ENCODE assay signal across 12 cellular contexts in genomic region chr3:128317698-128318231, GRCh38.
DNase-seq lines count a peak whose midpoint lies in the region; ATAC-seq and TF ChIP-seq lines count a peak whose summit lies in the region.
"Had no signal": no experiment of that assay in that cellular context is flagged by ENCODE, and none has a peak within 500 bp of the region (broad histone marks: within the 10 kb centered on the region; RNA-seq: fewer than 3 reads in every experiment).

No MANE protein-coding gene starts in this region.

- H4K20me1 ChIP-seq in GM23248 (ENCODE audit: insufficient read depth) = no peaks in the 10 kb centered on the region

- peaks cover 0 to 73% (median 30%) of the 10 kb centered on the region in 4 donors for H3K4me1 Mint-ChIP-seq in CD4-positive, CD25-positive, alpha-beta regulatory T cell
- peaks cover 16 to 95% (median 90%) of the 10 kb centered on the region in 7 donors for H3K4me1 Mint-ChIP-seq in naive thymus-derived CD4-positive, alpha-beta T cell

- intact Hi-C loops in colonic mucosa (cut with DNase I) = no loop called here
- intact Hi-C loops in naive thymus-derived CD4-positive, alpha-beta T cell (cut with micrococcal nuclease) = no loop called here

- H3K36me3 Mint-ChIP-seq in CD4-positive, CD25-positive, alpha-beta regulatory T cell = peaks cover 11% of the 10 kb centered on the region
- H3K36me3 Mint-ChIP-seq in naive thymus-derived CD4-positive, alpha-beta T cell = peaks cover 0 to 15% (median 0%) of the 10 kb centered on the region in 5 donors

- H3K27me3 Mint-ChIP-seq in CD4-positive, CD25-positive, alpha-beta regulatory T cell = no peaks in the 10 kb centered on the region
- no peaks in the 10 kb centered on the region for H3K27me3 Mint-ChIP-seq in naive thymus-derived CD4-positive, alpha-beta T cell

- no peaks in the 10 kb centered on the region for H3K27me3 ChIP-seq in CD4-positive, CD25-positive, alpha-beta regulatory T cell (ENCODE audit: control insufficient read depth, insufficient read depth, low read length)
- no peaks in the 10 kb centered on the region for H3K27me3 ChIP-seq in GM23248 (replicated peaks; ENCODE audit: insufficient read depth)
- H3K27me3 ChIP-seq in colonic mucosa = no peaks in the 10 kb centered on the region
- H3K27me3 ChIP-seq in naive thymus-derived CD4-positive, alpha-beta T cell (ENCODE audit: control insufficient read depth in 2 of 2, insufficient read depth in 2 of 2, low read length in 2 of 2) = no peaks in the 10 kb centered on the region
- H3K27me3 ChIP-seq: cardiac muscle cell had no signal

- H3K4me1 ChIP-seq in CD4-positive, CD25-positive, alpha-beta regulatory T cell (ENCODE audit: control insufficient read depth, insufficient read depth, low read length, poor library complexity, severe bottlenecking) = peaks cover 44% of the 10 kb centered on the region
- no peaks in the 10 kb centered on the region for H3K4me1 ChIP-seq in GM23248 (ENCODE audit: insufficient read depth)
- no peaks in the 10 kb centered on the region for H3K4me1 ChIP-seq in colonic mucosa
- H3K4me1 ChIP-seq in naive thymus-derived CD4-positive, alpha-beta T cell (ENCODE audit: control insufficient read depth in 2 of 2, insufficient read depth in 2 of 2, low read length in 2 of 2) = peaks cover 9 to 92% of the 10 kb centered on the region in 2 donors

- H3K9ac ChIP-seq in GM23248 = no peak overlapping the region
- no peak overlapping the region for H3K9ac ChIP-seq in colonic mucosa (ENCODE audit: low read depth in 2 of 2, low read length in 2 of 2)

- TF ChIP-seq CTCF in colonic mucosa (IDR thresholded peaks at IDR 0.05) = no peak

- H3K27ac ChIP-seq in CD4-positive, CD25-positive, alpha-beta regulatory T cell (ENCODE audit: insufficient read depth, low read length, poor library complexity, severe bottlenecking) = peak overlapping the region; percentile 69
- H3K27ac ChIP-seq in GM23248 (no peak overlapping the region), colonic mucosa (no peak overlapping the region)
- peak overlapping the region; percentile 78 for H3K27ac ChIP-seq in naive thymus-derived CD4-positive, alpha-beta T cell (ENCODE audit: low read depth, low read length)
- H3K27ac ChIP-seq: cardiac muscle cell had no signal

- H3K4me2 ChIP-seq in GM23248 (ENCODE audit: unreplicated experiment) = no peak overlapping the region

- no peak overlapping the region for H2AFZ ChIP-seq in GM23248

- H3F3A ChIP-seq in GM23248 (ENCODE audit: insufficient read depth) = no peaks in the 10 kb centered on the region

- no peak for DNase-seq in CD4-positive, CD25-positive, alpha-beta regulatory T cell
- DNase-seq in GM23248 (peak; percentile 4), colonic mucosa (peak; percentile 16), SK-N-DZ (ENCODE audit: low spot score) (no peak), NCI-H2081 treated with DMSO at 0.1 percent for 48 hours (lab: John Stamatoyannopoulos, UW) (no peak)
- no peak for DNase-seq in naive thymus-derived CD4-positive, alpha-beta T cell
- DNase-seq: activated CD4-positive, alpha-beta T cell treated with anti-CD3 and anti-CD28 coated beads, Interleukin-2, amount 50 U/mL, for 1 hour; activated naive CD4-positive, alpha-beta T cell; erythroblast had no signal

- H3K9me3 Mint-ChIP-seq in CD4-positive, CD25-positive, alpha-beta regulatory T cell = no peaks in the 10 kb centered on the region
- no peaks in the 10 kb centered on the region for H3K9me3 Mint-ChIP-seq in naive thymus-derived CD4-positive, alpha-beta T cell

- H3K9me2 ChIP-seq in GM23248 (ENCODE audit: insufficient read depth) = no peaks in the 10 kb centered on the region

- 88 to 96% methylated on average over 8 of the region's 8 CpGs for WGBS in GM23248 (ENCODE audit: low coverage in 1 of 2, low lambda C conversion rate in 2 of 2, missing lambda C conversion rate in 2 of 2), 2 experiments

- H3K4me3 Mint-ChIP-seq in CD4-positive, CD25-positive, alpha-beta regulatory T cell = peak overlapping the region in 3 of 4 donors; percentile 13 to 52 (median 15)
- peak overlapping the region in 6 of 10 donors; percentile 34 to 66 (median 57) for H3K4me3 Mint-ChIP-seq in naive thymus-derived CD4-positive, alpha-beta T cell

- CTCF ChIA-PET in naive thymus-derived CD4-positive, alpha-beta T cell (lab: Charles Lee) = interaction anchor here (0.6 to 7.5 kb wide), 7 partner anchors 8 to 222 kb away, joined by 3 to 91 read pairs (median 3); no protein-coding TSS in a partner anchor

- ATAC-seq in CD4-positive, CD25-positive, alpha-beta regulatory T cell (ENCODE audit: low read depth in 2 of 2) = no peak
- no peak for ATAC-seq in naive thymus-derived CD4-positive, alpha-beta T cell
- no peak for ATAC-seq in HG03442 (IDR thresholded peaks at IDR 0.05; ENCODE audit: unreplicated experiment)
- no peak for ATAC-seq in HG02759 (IDR thresholded peaks at IDR 0.05; ENCODE audit: unreplicated experiment)

- POLR2A ChIA-PET in naive thymus-derived CD4-positive, alpha-beta T cell (lab: Charles Lee) = interaction anchor here (1.5 to 4.8 kb wide), 4 partner anchors 17 to 560 kb away, joined by 3 to 41 read pairs (median 8); no protein-coding TSS in a partner anchor

- in situ Hi-C loops in GM23248 (cut with MboI) = no loop called here

- no peak overlapping the region for H3K4me3 ChIP-seq in CD4-positive, CD25-positive, alpha-beta regulatory T cell (ENCODE audit: low read depth, low read length)
- H3K4me3 ChIP-seq in GM23248 (no peak overlapping the region), colonic mucosa (no peak overlapping the region)
- H3K4me3 ChIP-seq in naive thymus-derived CD4-positive, alpha-beta T cell (ENCODE audit: low read length) = no peak overlapping the region
- H3K4me3 ChIP-seq: cardiac muscle cell had no signal

- H3K9me3 ChIP-seq in CD4-positive, CD25-positive, alpha-beta regulatory T cell (ENCODE audit: control insufficient read depth in 2 of 2, low read length in 2 of 2) = no peaks in the 10 kb centered on the region
- H3K9me3 ChIP-seq in GM23248 (ENCODE audit: low read depth) (no peaks in the 10 kb centered on the region), colonic mucosa (no peaks in the 10 kb centered on the region)
- no peaks in the 10 kb centered on the region for H3K9me3 ChIP-seq in naive thymus-derived CD4-positive, alpha-beta T cell (ENCODE audit: control insufficient read depth in 2 of 3, low read length in 3 of 3)

- peaks cover 5% of the 10 kb centered on the region for H3K36me3 ChIP-seq in CD4-positive, CD25-positive, alpha-beta regulatory T cell (ENCODE audit: control insufficient read depth, insufficient read depth, low read length)
- H3K36me3 ChIP-seq in GM23248 (ENCODE audit: low read depth) (no peaks in the 10 kb centered on the region), colonic mucosa (no peaks in the 10 kb centered on the region)
- no peaks in the 10 kb centered on the region for H3K36me3 ChIP-seq in naive thymus-derived CD4-positive, alpha-beta T cell (ENCODE audit: control insufficient read depth in 2 of 3, insufficient read depth in 3 of 3, low read length in 3 of 3)
- H3K36me3 ChIP-seq: cardiac muscle cell had no signal

- no peaks in the 10 kb centered on the region for H3K79me2 ChIP-seq in GM23248 (ENCODE audit: insufficient read depth)

- peak overlapping the region; percentile 76 to 85 (median 81) for H3K27ac Mint-ChIP-seq in CD4-positive, CD25-positive, alpha-beta regulatory T cell
- peak overlapping the region; percentile 18 to 97 (median 88) for H3K27ac Mint-ChIP-seq in naive thymus-derived CD4-positive, alpha-beta T cell

Comparison
In these comparisons a context has a peak if more than half of its experiments do, and no peak if none do; other contexts are left out.
1. DNase-seq: peak in GM23248 (single experiment) and colonic mucosa (single experiment); none in CD4-positive, CD25-positive, alpha-beta regulatory T cell (0 of 3), naive thymus-derived CD4-positive, alpha-beta T cell (0 of 9), SK-N-DZ (single experiment) and NCI-H2081 treated with DMSO at 0.1 percent for 48 hours (single experiment).
2. H3K27ac ChIP-seq: peak in CD4-positive, CD25-positive, alpha-beta regulatory T cell (single experiment) and naive thymus-derived CD4-positive, alpha-beta T cell (single experiment); none in GM23248 (single experiment) and colonic mucosa (single experiment).